ENCODE assay signal across 24 cellular contexts in genomic region chr2:16152928-16153753, GRCh38.
"Had no signal": no experiment of that assay in that cellular context is flagged by ENCODE, and none has a peak within 500 bp of the region (broad histone marks: within the 10 kb centered on the region; RNA-seq: fewer than 3 reads in every experiment).

No MANE protein-coding gene starts in this region.

- H3K4me1 Mint-ChIP-seq: naive B cell; natural killer cell; stimulated activated naive B cell treated with anti-CD40 and anti-IgM and Interleukin-4, amounts not matched to agents 10 μg/mL and 1 μg/mL and 100 μg/mL, for 72 hours had no signal

- H2AFZ ChIP-seq: hepatocyte had no signal

- H3K27me3 Mint-ChIP-seq: naive B cell; progenitor cell of endocrine pancreas; stimulated activated naive B cell treated with anti-CD40 and anti-IgM and Interleukin-4, amounts not matched to agents 10 μg/mL and 1 μg/mL and 100 μg/mL, for 72 hours had no signal

- H3K4me2 ChIP-seq: hepatocyte had no signal

- ATAC-seq: natural killer cell; right cardiac atrium; sciatic nerve; stimulated activated naive B cell treated with anti-CD40 and anti-IgM and Interleukin-4, amounts not matched to agents 10 μg/mL and 1 μg/mL and 100 μg/mL, for 72 hours; stimulated activated naive CD8-positive, alpha-beta T cell treated with anti-CD3 and anti-CD28 coated beads, Interleukin-15, Interleukin-2, amounts not matched to agents 100 U/mL and 50 U/mL, for 24 hours had no signal

- H3K27ac Mint-ChIP-seq: mesothelial cell of epicardium; naive B cell; natural killer cell; nephron progenitor cell; progenitor cell of endocrine pancreas; stimulated activated naive B cell treated with anti-CD40 and anti-IgM and Interleukin-4, amounts not matched to agents 10 μg/mL and 1 μg/mL and 100 μg/mL, for 72 hours had no signal

- DNase-seq: islet precursor cell; left ventricle myocardium inferior; mesendoderm; naive B cell; natural killer cell; nephron progenitor cell; ovary; right cardiac atrium; stimulated activated CD4-positive, alpha-beta T cell treated with anti-CD3 and anti-CD28 coated beads, Interleukin-12 subunit alpha, Interleukin-12 subunit beta, amount 100 ng/mL, for 4 hours; stimulated activated CD4-positive, alpha-beta T cell treated with anti-CD3 and anti-CD28 coated beads, Interleukin-15, amount 100 ng/mL, for 24 hours; stimulated activated CD4-positive, alpha-beta T cell treated with anti-CD3 and anti-CD28 coated beads, Interleukin-2, amount 100 ng/mL, for 24 hours; stimulated activated CD4-positive, alpha-beta T cell treated with anti-CD3 and anti-CD28 coated beads, Interleukin-4, amount 100 ng/mL, for 1 hour; stimulated activated naive B cell treated with anti-CD40 and anti-IgM and Interleukin-4, amounts not matched to agents 10 μg/mL and 1 μg/mL and 100 μg/mL, for 72 hours; stimulated activated naive CD8-positive, alpha-beta T cell treated with anti-CD3 and anti-CD28 coated beads, Interleukin-15, Interleukin-2, amounts not matched to agents 100 U/mL and 50 U/mL, for 24 hours; tibial artery; uterus had no signal

- H3K4me3 Mint-ChIP-seq: mesothelial cell of epicardium; naive B cell; natural killer cell; nephron progenitor cell; stimulated activated naive B cell treated with anti-CD40 and anti-IgM and Interleukin-4, amounts not matched to agents 10 μg/mL and 1 μg/mL and 100 μg/mL, for 72 hours had no signal

- H3K36me3 Mint-ChIP-seq: mesothelial cell of epicardium; naive B cell; natural killer cell; stimulated activated naive B cell treated with anti-CD40 and anti-IgM and Interleukin-4, amounts not matched to agents 10 μg/mL and 1 μg/mL and 100 μg/mL, for 72 hours had no signal

- H3K4me3 ChIP-seq: hepatocyte, left ventricle myocardium inferior, lung, ovary, skin epidermis, suprapubic skin, thoracic aorta, tibial artery, uterus had no signal

- H3K79me2 ChIP-seq: hepatocyte had no signal

- H3K36me3 ChIP-seq: left ventricle myocardium inferior, ovary, suprapubic skin, thoracic aorta, tibial artery, uterus had no signal

- H3K9me3 ChIP-seq: left ventricle myocardium inferior, ovary, suprapubic skin, thoracic aorta, tibial artery, uterus had no signal

- H3K27me3 ChIP-seq: hepatocyte, ovary, suprapubic skin, tibial artery, uterus had no signal

- H3K9me3 Mint-ChIP-seq: mesothelial cell of epicardium, natural killer cell, nephron progenitor cell had no signal

- H3K27ac ChIP-seq: hepatocyte, left ventricle myocardium inferior, ovary, skin epidermis, suprapubic skin, thoracic aorta, tibial artery, uterus had no signal

- H3K4me1 ChIP-seq: left ventricle myocardium inferior, suprapubic skin, tibial artery, uterus had no signal
